Comparison of ENCODE assay signal across 8 cellular contexts in genomic region chr10:37754538-37755323, GRCh38.
DNase-seq lines count a peak whose midpoint lies in the region; ATAC-seq, FAIRE-seq and TF ChIP-seq lines count a peak whose summit lies in the region.

No MANE protein-coding gene starts in this region.

- H4K20me1 ChIP-seq in keratinocyte (ENCODE audit: control insufficient read depth, extremely low read depth, insufficient read depth, low read length) = no peaks in the 10 kb centered on the region

- H3K79me2 ChIP-seq in keratinocyte (ENCODE audit: control insufficient read depth, insufficient read depth, low read length) = no peaks in the 10 kb centered on the region

- FAIRE-seq in keratinocyte (lab: Jason Lieb, UNC) = no peak

- ATAC-seq in HG02870 (IDR thresholded peaks at IDR 0.05; ENCODE audit: unreplicated experiment) (peak; percentile 71), RWPE2 (ENCODE audit: low read depth) (peak; percentile 70), HG03139 (IDR thresholded peaks at IDR 0.05; ENCODE audit: unreplicated experiment) (no peak)

- dilution Hi-C loops in keratinocyte (cut with MboI; ENCODE audit: extremely low pct_ligation_motif_present, low sequenced_read_pairs) = no loop called here

- H3K9ac ChIP-seq in keratinocyte (ENCODE audit: control insufficient read depth, extremely low read depth, insufficient read depth, low read length) = no peak overlapping the region

- H3K36me3 ChIP-seq in RWPE2 (ENCODE audit: low read depth) (no peaks in the 10 kb centered on the region), keratinocyte (ENCODE audit: control insufficient read depth in 2 of 2, extremely low read depth in 1 of 2, insufficient read depth in 2 of 2, low read length in 2 of 2) (no peaks in the 10 kb centered on the region)

- H3K9me3 ChIP-seq in RWPE2 (ENCODE audit: severe bottlenecking) = no peaks in the 10 kb centered on the region
- H3K9me3 ChIP-seq in keratinocyte (ENCODE audit: control insufficient read depth, low read depth, low read length) = peaks cover 5% of the 10 kb centered on the region

- no peak overlapping the region for H3K4me3 ChIP-seq in RWPE2 (ENCODE audit: severe bottlenecking)
- H3K4me3 ChIP-seq in keratinocyte (ENCODE audit: control insufficient read depth in 2 of 3, extremely low read depth in 1 of 3, insufficient read depth in 2 of 3, low read depth in 1 of 3, low read length in 3 of 3) = no peak overlapping the region
- no peak overlapping the region for H3K4me3 ChIP-seq in coronary artery

- TF ChIP-seq CTCF in RWPE2 (IDR thresholded peaks at IDR 0.05; ENCODE audit: poor library complexity, severe bottlenecking) (peak; percentile 79), keratinocyte (optimal IDR thresholded peaks at IDR 0.05 in 1 of 3, IDR thresholded peaks at IDR 0.05 in 1 of 3, conservative IDR thresholded peaks at IDR 0.05 in 1 of 3; ENCODE audit: extremely low read depth in 1 of 3, insufficient read depth in 2 of 3, low read length in 3 of 3) (peak in 2 of 3 experiments; percentile 38 to 63), coronary artery (IDR thresholded peaks at IDR 0.05) (no peak)

- H2AFZ ChIP-seq in keratinocyte (ENCODE audit: control insufficient read depth, low read length) = no peak overlapping the region

- H3K9me1 ChIP-seq in keratinocyte (ENCODE audit: control insufficient read depth, extremely low read depth, insufficient read depth, low read length) = no peaks in the 10 kb centered on the region

- DNase-seq in GDM1 (lab: John Stamatoyannopoulos, UW) (peak; percentile 29), RWPE2 (ENCODE audit: low spot score) (no peak), keratinocyte (ENCODE audit: low read depth, low spot score) (no peak), coronary artery (ENCODE audit: low spot score) (no peak)
- DNase-seq in activated naive CD4-positive, alpha-beta T cell (lab: John Stamatoyannopoulos, UW) = no peak
- no peak for DNase-seq in activated CD4-positive, alpha-beta T cell treated with anti-CD3 and anti-CD28 coated beads, Interleukin-2, amount 50 U/mL, for 1 hour

- H3K4me2 ChIP-seq in keratinocyte (ENCODE audit: control insufficient read depth, extremely low read depth, insufficient read depth, low read depth, low read length) = no peak overlapping the region

- H3K27ac ChIP-seq in RWPE2 (ENCODE audit: poor library complexity, severe bottlenecking) = no peak overlapping the region
- no peak overlapping the region for H3K27ac ChIP-seq in keratinocyte (ENCODE audit: control insufficient read depth, insufficient read depth, low read length)
- H3K27ac ChIP-seq in coronary artery = no peak overlapping the region

- H3K27me3 ChIP-seq in RWPE2 (ENCODE audit: insufficient read depth, poor library complexity, severe bottlenecking) (no peaks in the 10 kb centered on the region), keratinocyte (ENCODE audit: control insufficient read depth, extremely low read depth, insufficient read depth, low read length) (no peaks in the 10 kb centered on the region)

- no peaks in the 10 kb centered on the region for H3K4me1 ChIP-seq in RWPE2 (ENCODE audit: insufficient read depth, poor library complexity, severe bottlenecking)
- H3K4me1 ChIP-seq in keratinocyte (ENCODE audit: control insufficient read depth, extremely low read depth, insufficient read depth, low read length) = no peaks in the 10 kb centered on the region
